ENCODE assay signal across 8 cellular contexts in the genomic region with DNA sequence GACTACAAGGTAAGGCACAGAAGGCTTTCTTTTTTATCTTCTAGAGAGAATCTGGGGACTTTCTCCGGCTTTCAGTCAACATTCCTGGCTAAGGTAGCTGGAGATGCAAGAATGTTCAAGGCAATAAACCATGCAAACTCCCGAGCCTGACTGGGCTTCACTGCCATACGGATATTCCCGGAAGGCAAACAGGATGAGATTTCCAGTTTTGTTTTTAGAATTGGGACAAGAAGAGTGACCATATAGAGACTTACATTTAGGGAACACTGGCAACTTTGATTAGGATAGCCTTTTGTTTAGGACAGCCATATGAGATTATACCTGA. TPM values are rescaled to one million over a fixed set of nuclear protein-coding genes. Genes with fewer than 3 reads are reported as not detected.
DNase-seq lines count a peak whose midpoint lies in the region; ATAC-seq and TF ChIP-seq lines count a peak whose summit lies in the region.

No MANE protein-coding gene starts in this region.

- DNase-seq in body of pancreas = no peak
- no peak for DNase-seq in activated T-helper 2 cell treated with anti-CD3 and anti-CD28 coated beads, Interferon-gamma antibody, Interleukin-2, Interleukin-4, amounts not matched to agents 10 μg/mL and 5 μg/mL and 100 μg/mL, durations not matched to agents 14 hours and 24 hours and 36 hours (ENCODE audit: low spot score)
- DNase-seq in stimulated activated CD4-positive, alpha-beta T cell treated with anti-CD3 and anti-CD28 coated beads, Interleukin-2, amount 100 ng/mL, for 24 hours = no peak
- DNase-seq in erythroblast (lab: John Stamatoyannopoulos, UW) = no peak
- DNase-seq in stimulated activated CD4-positive, alpha-beta T cell treated with anti-CD3 and anti-CD28 coated beads, Interleukin-2, amount 100 ng/mL, for 48 hours = no peak

- H3K36me3 Mint-ChIP-seq in activated T-helper 2 cell treated with anti-CD3 and anti-CD28 coated beads, Interferon-gamma antibody, Interleukin-2, Interleukin-4, amounts not matched to agents 10 μg/mL and 5 μg/mL and 100 μg/mL, durations not matched to agents 14 hours and 24 hours and 36 hours (ENCODE audit: low read depth) = no peaks in the 10 kb centered on the region

- H3K4me1 ChIP-seq in BLaER1 treated with 17β-estradiol and CSF1 and Interleukin-3, amounts not matched to agents 10 nM and 100 nM = peaks cover 50 to 73% (median 60%) of the 10 kb centered on the region in 10 experiments
- H3K4me1 ChIP-seq in body of pancreas (no peaks in the 10 kb centered on the region), rectal smooth muscle tissue (ENCODE audit: control insufficient read depth, insufficient read depth, low read length) (peaks cover 25% of the 10 kb centered on the region)

- intact Hi-C loops in body of pancreas (cut with DNase I) = no loop called here
- intact Hi-C loops in activated T-helper 2 cell treated with anti-CD3 and anti-CD28 coated beads, Interferon-gamma antibody, Interleukin-2, Interleukin-4, amounts not matched to agents 10 μg/mL and 5 μg/mL and 100 μg/mL, durations not matched to agents 14 hours and 24 hours and 36 hours (cut with micrococcal nuclease) = no loop called here

- H3K27ac ChIP-seq in BLaER1 treated with 17β-estradiol and CSF1 and Interleukin-3, amounts not matched to agents 10 nM and 100 nM = peak overlapping the region in 9 of 11 experiments; percentile 50 to 72 (median 66); a peak in 16 of 22 replicates
- peak overlapping the region in 3 of 4 donors; percentile 29 to 34 (median 31) for H3K27ac ChIP-seq in body of pancreas
- H3K27ac ChIP-seq in rectal smooth muscle tissue (ENCODE audit: low read depth, low read length) = peak overlapping the region; percentile 96

- H3K27me3 Mint-ChIP-seq in activated T-helper 2 cell treated with anti-CD3 and anti-CD28 coated beads, Interferon-gamma antibody, Interleukin-2, Interleukin-4, amounts not matched to agents 10 μg/mL and 5 μg/mL and 100 μg/mL, durations not matched to agents 14 hours and 24 hours and 36 hours (ENCODE audit: low read depth) = no peaks in the 10 kb centered on the region

- H4K20me1 ChIP-seq in BLaER1 treated with 17β-estradiol and CSF1 and Interleukin-3, amounts not matched to agents 10 nM and 100 nM = no peaks in the 10 kb centered on the region

- H3K4me3 Mint-ChIP-seq in activated T-helper 2 cell treated with anti-CD3 and anti-CD28 coated beads, Interferon-gamma antibody, Interleukin-2, Interleukin-4, amounts not matched to agents 10 μg/mL and 5 μg/mL and 100 μg/mL, durations not matched to agents 14 hours and 24 hours and 36 hours (ENCODE audit: low read depth) = no peak overlapping the region

- H3K36me3 ChIP-seq in BLaER1 treated with 17β-estradiol and CSF1 and Interleukin-3, amounts not matched to agents 10 nM and 100 nM = peaks cover 0 to 18% (median 0%) of the 10 kb centered on the region in 11 experiments; a peak in 3 of 22 replicates
- no peaks in the 10 kb centered on the region for H3K36me3 ChIP-seq in body of pancreas (replicated peaks in 1 of 2; ENCODE audit: insufficient read depth in 1 of 2, low read depth in 2 of 2)
- H3K36me3 ChIP-seq in rectal smooth muscle tissue (ENCODE audit: control insufficient read depth, insufficient read depth, low read length) = no peaks in the 10 kb centered on the region

- peaks cover 0 to 24% (median 15%) of the 10 kb centered on the region in 11 experiments; a peak in 14 of 22 replicates for H3K9me3 ChIP-seq in BLaER1 treated with 17β-estradiol and CSF1 and Interleukin-3, amounts not matched to agents 10 nM and 100 nM (replicated peaks in 1 of 11)
- H3K9me3 ChIP-seq in body of pancreas = no peaks in the 10 kb centered on the region

- H3K9me3 Mint-ChIP-seq in activated T-helper 2 cell treated with anti-CD3 and anti-CD28 coated beads, Interferon-gamma antibody, Interleukin-2, Interleukin-4, amounts not matched to agents 10 μg/mL and 5 μg/mL and 100 μg/mL, durations not matched to agents 14 hours and 24 hours and 36 hours = no peaks in the 10 kb centered on the region

- peak overlapping the region; percentile 55 to 89 (median 76) for H3K4me2 ChIP-seq in BLaER1 treated with 17β-estradiol and CSF1 and Interleukin-3, amounts not matched to agents 10 nM and 100 nM

- ATAC-seq in body of pancreas = peak; percentile 17

- TF ChIP-seq CTCF in body of pancreas (IDR thresholded peaks at IDR 0.05) = no peak

- no peak overlapping the region for H3K27ac Mint-ChIP-seq in activated T-helper 2 cell treated with anti-CD3 and anti-CD28 coated beads, Interferon-gamma antibody, Interleukin-2, Interleukin-4, amounts not matched to agents 10 μg/mL and 5 μg/mL and 100 μg/mL, durations not matched to agents 14 hours and 24 hours and 36 hours

- H3K4me1 Mint-ChIP-seq in activated T-helper 2 cell treated with anti-CD3 and anti-CD28 coated beads, Interferon-gamma antibody, Interleukin-2, Interleukin-4, amounts not matched to agents 10 μg/mL and 5 μg/mL and 100 μg/mL, durations not matched to agents 14 hours and 24 hours and 36 hours (ENCODE audit: low read depth) = peaks cover 7% of the 10 kb centered on the region

- H3K9ac ChIP-seq in BLaER1 treated with 17β-estradiol and CSF1 and Interleukin-3, amounts not matched to agents 10 nM and 100 nM = peak overlapping the region; percentile 51 to 79 (median 69)
- peak overlapping the region; percentile 49 for H3K9ac ChIP-seq in rectal smooth muscle tissue (ENCODE audit: low read length)

- H3K4me3 ChIP-seq in BLaER1 treated with 17β-estradiol and CSF1 and Interleukin-3, amounts not matched to agents 10 nM and 100 nM = peak overlapping the region; percentile 47 to 69 (median 61)
- H3K4me3 ChIP-seq in body of pancreas (no peak overlapping the region), iPS-11a (ENCODE audit: low read depth, low read length) (peak overlapping the region; percentile 65), rectal smooth muscle tissue (ENCODE audit: low read length) (peak overlapping the region; percentile 68)

- 5 to 18% methylated on average over 4 of the region's 4 CpGs for WGBS in body of pancreas, 2 donors

- no peak for TF ChIP-seq POLR2A in body of pancreas (IDR thresholded peaks at IDR 0.05)
- no peak for TF ChIP-seq POLR2A in erythroblast (IDR thresholded peaks at IDR 0.05; ENCODE audit: low read length)

- H3K27me3 ChIP-seq in BLaER1 treated with 17β-estradiol and CSF1 and Interleukin-3, amounts not matched to agents 10 nM and 100 nM = no peaks in the 10 kb centered on the region; a peak in 1 of 22 replicates
- no peaks in the 10 kb centered on the region for H3K27me3 ChIP-seq in body of pancreas
- no peaks in the 10 kb centered on the region for H3K27me3 ChIP-seq in rectal smooth muscle tissue (ENCODE audit: control insufficient read depth, insufficient read depth, low read length)

RNA-seq across cellular contexts. Expression of a gene that starts 0.3 kb away (rescaled TPM):
- 10 to 100 TPM; 57.0 to 72.6 TPM for total RNA-seq in body of pancreas
- 10.1 and 11.3 TPM in 2 replicates for total RNA-seq in activated T-helper 2 cell treated with anti-CD3 and anti-CD28 coated beads, Interferon-gamma antibody, Interleukin-2, Interleukin-4, amounts not matched to agents 10 μg/mL and 5 μg/mL and 100 μg/mL, durations not matched to agents 14 hours and 24 hours and 36 hours

Comparison
In these comparisons a context has a peak if more than half of its experiments do, and no peak if none do; other contexts are left out.
1. H3K27ac ChIP-seq: peak in every context shown above with its lines; median percentile 96 in rectal smooth muscle tissue; 66 in BLaER1 treated with 17β-estradiol and CSF1 and Interleukin-3, amounts not matched to agents 10 nM and 100 nM; 31 in body of pancreas.
2. H3K4me3 ChIP-seq: peak in BLaER1 treated with 17β-estradiol and CSF1 and Interleukin-3, amounts not matched to agents 10 nM and 100 nM (10 of 10), iPS-11a (single experiment) and rectal smooth muscle tissue (single experiment); none in body of pancreas (0 of 2).